ENCODE assay signal across 26 cellular contexts in the genomic region with DNA sequence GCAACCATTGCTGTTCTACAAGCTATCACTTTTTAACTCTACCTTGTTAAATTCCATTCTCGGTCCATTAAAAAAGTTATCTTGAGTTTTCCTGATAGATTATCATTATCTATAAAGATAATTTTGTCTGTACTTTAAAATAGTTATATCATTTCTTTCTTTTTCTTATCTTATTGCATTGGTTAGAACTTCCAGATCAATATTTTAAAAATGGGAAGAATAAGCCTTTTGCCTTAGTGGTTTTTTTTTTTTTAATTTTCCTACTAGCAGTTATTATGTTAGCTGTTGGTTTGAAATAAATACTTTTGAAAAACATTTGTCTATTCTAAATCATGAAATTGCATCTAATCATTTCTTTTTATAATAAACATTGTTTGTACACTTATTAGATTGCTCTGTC.
DNase-seq lines count a peak whose midpoint lies in the region; ATAC-seq, FAIRE-seq and TF ChIP-seq lines count a peak whose summit lies in the region.
"Had no signal": no experiment of that assay in that cellular context is flagged by ENCODE, and none has a peak within 500 bp of the region (broad histone marks: within the 10 kb centered on the region; RNA-seq: fewer than 3 reads in every experiment).

No MANE protein-coding gene starts in this region.

- TF ChIP-seq CTCF in endodermal cell (conservative IDR thresholded peaks at IDR 0.05) (no peak), vagina (IDR thresholded peaks at IDR 0.05) (no peak)

- no peak for DNase-seq in endodermal cell
- no peak for DNase-seq in vagina (ENCODE audit: extremely low spot score in 2 of 2)
- DNase-seq in effector CD4-positive, alpha-beta T cell: no peak
- DNase-seq: AML-193; BE2C; C1 segment of cervical spinal cord; CD4-positive, alpha-beta memory T cell; CD4-positive, CD25-positive, alpha-beta regulatory T cell; CD8-positive, alpha-beta memory T cell; COR-L47; DMS 273 treated with DMSO at 0.1 percent for 48 hours; DMS153; DMS53; DMS79; DND-41; EL; GF-D8 had no signal

- H3K27me3 Mint-ChIP-seq in endodermal cell (ENCODE audit: insufficient read depth): no peaks in the 10 kb centered on the region

- peaks cover 7% of the 10 kb centered on the region for H3K9me3 Mint-ChIP-seq in endodermal cell

- H3K27me3 ChIP-seq in endodermal cell (ENCODE audit: control insufficient read depth, insufficient read depth, low read length, poor library complexity, severe bottlenecking) (no peaks in the 10 kb centered on the region), vagina (no peaks in the 10 kb centered on the region)
- H3K27me3 ChIP-seq: BE2C, BLaER1 had no signal

- FAIRE-seq in G401.6 (lab: Jason Lieb, UNC) (peak; percentile 53), TTC549 (lab: Jason Lieb, UNC) (peak; percentile 85)
- FAIRE-seq: A549, GM12891, GM18507 had no signal

- H3K4me3 ChIP-seq in endodermal cell (ENCODE audit: low read length) (peak overlapping the region; percentile 59), vagina (no peak overlapping the region)
- H3K4me3 ChIP-seq: A549, BLaER1 had no signal

- no peak overlapping the region for H3K4me3 Mint-ChIP-seq in endodermal cell
- H3K4me3 Mint-ChIP-seq: CD14-positive monocyte; CD4-positive, alpha-beta memory T cell; CD4-positive, CD25-positive, alpha-beta regulatory T cell; CD8-positive, alpha-beta memory T cell had no signal

- no peaks in the 10 kb centered on the region for H3K36me3 ChIP-seq in endodermal cell (ENCODE audit: control insufficient read depth, insufficient read depth, low read length)
- H3K36me3 ChIP-seq in vagina: no peaks in the 10 kb centered on the region
- H3K36me3 ChIP-seq: BE2C, BLaER1 had no signal

- no peak overlapping the region for H3K27ac Mint-ChIP-seq in endodermal cell
- H3K27ac Mint-ChIP-seq: CD14-positive monocyte; CD4-positive, alpha-beta memory T cell; CD4-positive, CD25-positive, alpha-beta regulatory T cell; CD8-positive, alpha-beta memory T cell had no signal

- peaks cover under 1% of the 10 kb centered on the region for H3K4me1 Mint-ChIP-seq in endodermal cell
- H3K4me1 Mint-ChIP-seq: CD8-positive, alpha-beta memory T cell had no signal

- no peak for TF ChIP-seq POLR2A in vagina (IDR thresholded peaks at IDR 0.05)

- no peak for ATAC-seq in GM18498 (IDR thresholded peaks at IDR 0.05; ENCODE audit: unreplicated experiment)
- ATAC-seq: A549 had no signal

- H3K9me3 ChIP-seq in endodermal cell (ENCODE audit: control insufficient read depth, low read length) (peaks cover 15% of the 10 kb centered on the region), vagina (no peaks in the 10 kb centered on the region)
- H3K9me3 ChIP-seq: BE2C had no signal

- no peak overlapping the region for H3K9ac ChIP-seq in endodermal cell (ENCODE audit: extremely low read depth, low read length, poor library complexity, severe bottlenecking)
- H3K9ac ChIP-seq: BLaER1 had no signal

- H3K36me3 Mint-ChIP-seq in endodermal cell (ENCODE audit: low read depth): no peaks in the 10 kb centered on the region
- H3K36me3 Mint-ChIP-seq: CD14-positive monocyte; CD4-positive, alpha-beta memory T cell; CD8-positive, alpha-beta memory T cell had no signal

- no peaks in the 10 kb centered on the region for H3K4me1 ChIP-seq in endodermal cell (ENCODE audit: control insufficient read depth, insufficient read depth, low read length)
- H3K4me1 ChIP-seq in vagina: no peaks in the 10 kb centered on the region
- H3K4me1 ChIP-seq: A549, BE2C had no signal

- H3K27ac ChIP-seq in endodermal cell (ENCODE audit: low read depth, low read length): no peak overlapping the region
- H3K27ac ChIP-seq in vagina: no peak overlapping the region
- H3K27ac ChIP-seq: 22Rv1, A549, BLaER1 had no signal

- intact Hi-C loops in vagina (cut with DNase I): no loop called here

- WGBS in endodermal cell (ENCODE audit: insufficient coverage in 1 of 2, insufficient read length in 1 of 2), 2 experiments: no CpG with 5 or more reads among the region's 1 CpG
